Comparison of ENCODE assay signal across 27 cellular contexts in genomic region chr4:15986900-15987299, GRCh38. TPM values are rescaled to one million over a fixed set of nuclear protein-coding genes. Genes with fewer than 3 reads are reported as not detected.
"Had no signal": no experiment of that assay in that cellular context is flagged by ENCODE, and none has a peak within 500 bp of the region (broad histone marks: within the 10 kb centered on the region; RNA-seq: fewer than 3 reads in every experiment).

No MANE protein-coding gene starts in this region.

- H3K4me2 ChIP-seq: SK-N-SH had no signal

- H3K9ac ChIP-seq: SK-N-SH had no signal

- H3K4me3 ChIP-seq: MG63 had no signal

- H3K36me3 ChIP-seq: MG63 had no signal

- H3K27me3 ChIP-seq: MG63 had no signal

- ATAC-seq: Panc1, PC-3 had no signal

- H3K27ac ChIP-seq: RWPE1 had no signal

- H3K9me3 ChIP-seq: MG63, SK-N-SH had no signal

- DNase-seq: Karpas-422; KG1; MG63; NCI-H1092; NCI-H1105 treated with DMSO at 0.1 percent for 48 hours; NCI-H1417 treated with DMSO at 0.1 percent for 48 hours; NCI-H146; NCI-H1694 treated with DMSO at 0.1 percent for 48 hours; NCI-H1930; NCI-H2081; NCI-H2107; NCI-H2227 treated with DMSO at 0.1 percent for 48 hours; NCI-H524; NCI-H526 treated with DMSO at 0.1 percent for 48 hours; NCI-H748 treated with DMSO at 0.1 percent for 48 hours; NK-92 treated with Interleukin-12 subunit alpha and Interleukin-12 subunit beta, amount 100 ng/mL, for 24 hours; PC-3; SHP77; SK-N-SH; SW 1271 had no signal

RNA-seq across cellular contexts. Expression of gene FGFBP2, which starts 23.9 kb away (rescaled TPM):
- total RNA-seq: HT-29, NCI-H460, OCI-LY7, PC-3 had no signal

RNA-seq across cellular contexts. Expression of gene FGFBP1, which starts 48.4 kb away (rescaled TPM):
- total RNA-seq: NCI-H460, OCI-LY7, SK-MEL-5 had no signal
- polyA plus RNA-seq: IgD-negative memory B cell had no signal
